In the genomic region with DNA sequence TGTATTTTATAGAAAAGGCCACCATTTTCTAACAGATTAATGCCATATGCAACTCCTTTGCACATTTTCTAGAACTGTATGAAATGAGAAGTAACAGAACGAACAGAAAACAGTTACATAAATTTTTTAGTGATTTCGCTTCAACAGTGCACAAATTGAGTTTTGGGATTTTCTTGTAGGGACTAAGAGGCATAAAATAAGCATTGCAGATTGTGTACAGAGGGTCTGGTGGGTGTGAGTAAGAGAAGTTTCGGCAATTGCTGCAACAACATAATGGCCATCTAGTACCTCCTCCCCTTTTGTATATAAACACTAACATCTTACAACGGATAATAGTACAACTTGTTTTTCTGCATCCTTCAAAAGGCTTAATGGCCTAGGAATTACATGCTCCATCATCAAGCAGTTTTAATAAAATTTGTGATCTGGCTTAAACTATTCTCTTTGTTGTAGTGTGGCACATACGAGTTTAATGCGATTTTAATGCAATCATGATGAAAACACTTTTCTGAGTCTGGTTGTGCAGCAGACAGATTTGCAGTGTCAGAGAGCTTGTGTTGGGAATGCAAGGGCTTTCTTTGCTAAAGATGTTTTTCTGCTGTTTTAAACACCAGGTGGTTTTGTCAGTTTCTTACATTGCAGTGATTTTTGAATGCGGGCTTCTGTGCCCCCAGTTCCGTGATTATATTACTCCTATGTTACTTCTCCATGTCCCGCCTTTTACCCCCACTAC, we compare ENCODE assay signal across 1 cellular context.
TF ChIP-seq lines count a peak whose summit lies in the region.

No MANE protein-coding gene starts in this region.

TF ChIP-seq in GM23338, 12 proteins besides CTCF, POLR2A, EP300 and RAD21 (continued from another document):
- TF ChIP-seq, protein P1, sequence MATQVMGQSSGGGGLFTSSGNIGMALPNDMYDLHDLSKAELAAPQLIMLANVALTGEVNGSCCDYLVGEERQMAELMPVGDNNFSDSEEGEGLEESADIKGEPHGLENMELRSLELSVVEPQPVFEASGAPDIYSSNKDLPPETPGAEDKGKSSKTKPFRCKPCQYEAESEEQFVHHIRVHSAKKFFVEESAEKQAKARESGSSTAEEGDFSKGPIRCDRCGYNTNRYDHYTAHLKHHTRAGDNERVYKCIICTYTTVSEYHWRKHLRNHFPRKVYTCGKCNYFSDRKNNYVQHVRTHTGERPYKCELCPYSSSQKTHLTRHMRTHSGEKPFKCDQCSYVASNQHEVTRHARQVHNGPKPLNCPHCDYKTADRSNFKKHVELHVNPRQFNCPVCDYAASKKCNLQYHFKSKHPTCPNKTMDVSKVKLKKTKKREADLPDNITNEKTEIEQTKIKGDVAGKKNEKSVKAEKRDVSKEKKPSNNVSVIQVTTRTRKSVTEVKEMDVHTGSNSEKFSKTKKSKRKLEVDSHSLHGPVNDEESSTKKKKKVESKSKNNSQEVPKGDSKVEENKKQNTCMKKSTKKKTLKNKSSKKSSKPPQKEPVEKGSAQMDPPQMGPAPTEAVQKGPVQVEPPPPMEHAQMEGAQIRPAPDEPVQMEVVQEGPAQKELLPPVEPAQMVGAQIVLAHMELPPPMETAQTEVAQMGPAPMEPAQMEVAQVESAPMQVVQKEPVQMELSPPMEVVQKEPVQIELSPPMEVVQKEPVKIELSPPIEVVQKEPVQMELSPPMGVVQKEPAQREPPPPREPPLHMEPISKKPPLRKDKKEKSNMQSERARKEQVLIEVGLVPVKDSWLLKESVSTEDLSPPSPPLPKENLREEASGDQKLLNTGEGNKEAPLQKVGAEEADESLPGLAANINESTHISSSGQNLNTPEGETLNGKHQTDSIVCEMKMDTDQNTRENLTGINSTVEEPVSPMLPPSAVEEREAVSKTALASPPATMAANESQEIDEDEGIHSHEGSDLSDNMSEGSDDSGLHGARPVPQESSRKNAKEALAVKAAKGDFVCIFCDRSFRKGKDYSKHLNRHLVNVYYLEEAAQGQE (IDR thresholded peaks at IDR 0.05; ENCODE audit: unreplicated experiment), result no peak
- TF ChIP-seq ZNF331 (CRISPR knock-in tag; IDR thresholded peaks at IDR 0.05; ENCODE audit: low read depth) (no peak), NANOG (IDR thresholded peaks at IDR 0.05; ENCODE audit: borderline replicate concordance) (no peak), POLR2AphosphoS5 (IDR thresholded peaks at IDR 0.05; ENCODE audit: low read depth) (no peak), JUNB (IDR thresholded peaks at IDR 0.05; ENCODE audit: unreplicated experiment) (no peak)
- TF ChIP-seq, protein P2, sequence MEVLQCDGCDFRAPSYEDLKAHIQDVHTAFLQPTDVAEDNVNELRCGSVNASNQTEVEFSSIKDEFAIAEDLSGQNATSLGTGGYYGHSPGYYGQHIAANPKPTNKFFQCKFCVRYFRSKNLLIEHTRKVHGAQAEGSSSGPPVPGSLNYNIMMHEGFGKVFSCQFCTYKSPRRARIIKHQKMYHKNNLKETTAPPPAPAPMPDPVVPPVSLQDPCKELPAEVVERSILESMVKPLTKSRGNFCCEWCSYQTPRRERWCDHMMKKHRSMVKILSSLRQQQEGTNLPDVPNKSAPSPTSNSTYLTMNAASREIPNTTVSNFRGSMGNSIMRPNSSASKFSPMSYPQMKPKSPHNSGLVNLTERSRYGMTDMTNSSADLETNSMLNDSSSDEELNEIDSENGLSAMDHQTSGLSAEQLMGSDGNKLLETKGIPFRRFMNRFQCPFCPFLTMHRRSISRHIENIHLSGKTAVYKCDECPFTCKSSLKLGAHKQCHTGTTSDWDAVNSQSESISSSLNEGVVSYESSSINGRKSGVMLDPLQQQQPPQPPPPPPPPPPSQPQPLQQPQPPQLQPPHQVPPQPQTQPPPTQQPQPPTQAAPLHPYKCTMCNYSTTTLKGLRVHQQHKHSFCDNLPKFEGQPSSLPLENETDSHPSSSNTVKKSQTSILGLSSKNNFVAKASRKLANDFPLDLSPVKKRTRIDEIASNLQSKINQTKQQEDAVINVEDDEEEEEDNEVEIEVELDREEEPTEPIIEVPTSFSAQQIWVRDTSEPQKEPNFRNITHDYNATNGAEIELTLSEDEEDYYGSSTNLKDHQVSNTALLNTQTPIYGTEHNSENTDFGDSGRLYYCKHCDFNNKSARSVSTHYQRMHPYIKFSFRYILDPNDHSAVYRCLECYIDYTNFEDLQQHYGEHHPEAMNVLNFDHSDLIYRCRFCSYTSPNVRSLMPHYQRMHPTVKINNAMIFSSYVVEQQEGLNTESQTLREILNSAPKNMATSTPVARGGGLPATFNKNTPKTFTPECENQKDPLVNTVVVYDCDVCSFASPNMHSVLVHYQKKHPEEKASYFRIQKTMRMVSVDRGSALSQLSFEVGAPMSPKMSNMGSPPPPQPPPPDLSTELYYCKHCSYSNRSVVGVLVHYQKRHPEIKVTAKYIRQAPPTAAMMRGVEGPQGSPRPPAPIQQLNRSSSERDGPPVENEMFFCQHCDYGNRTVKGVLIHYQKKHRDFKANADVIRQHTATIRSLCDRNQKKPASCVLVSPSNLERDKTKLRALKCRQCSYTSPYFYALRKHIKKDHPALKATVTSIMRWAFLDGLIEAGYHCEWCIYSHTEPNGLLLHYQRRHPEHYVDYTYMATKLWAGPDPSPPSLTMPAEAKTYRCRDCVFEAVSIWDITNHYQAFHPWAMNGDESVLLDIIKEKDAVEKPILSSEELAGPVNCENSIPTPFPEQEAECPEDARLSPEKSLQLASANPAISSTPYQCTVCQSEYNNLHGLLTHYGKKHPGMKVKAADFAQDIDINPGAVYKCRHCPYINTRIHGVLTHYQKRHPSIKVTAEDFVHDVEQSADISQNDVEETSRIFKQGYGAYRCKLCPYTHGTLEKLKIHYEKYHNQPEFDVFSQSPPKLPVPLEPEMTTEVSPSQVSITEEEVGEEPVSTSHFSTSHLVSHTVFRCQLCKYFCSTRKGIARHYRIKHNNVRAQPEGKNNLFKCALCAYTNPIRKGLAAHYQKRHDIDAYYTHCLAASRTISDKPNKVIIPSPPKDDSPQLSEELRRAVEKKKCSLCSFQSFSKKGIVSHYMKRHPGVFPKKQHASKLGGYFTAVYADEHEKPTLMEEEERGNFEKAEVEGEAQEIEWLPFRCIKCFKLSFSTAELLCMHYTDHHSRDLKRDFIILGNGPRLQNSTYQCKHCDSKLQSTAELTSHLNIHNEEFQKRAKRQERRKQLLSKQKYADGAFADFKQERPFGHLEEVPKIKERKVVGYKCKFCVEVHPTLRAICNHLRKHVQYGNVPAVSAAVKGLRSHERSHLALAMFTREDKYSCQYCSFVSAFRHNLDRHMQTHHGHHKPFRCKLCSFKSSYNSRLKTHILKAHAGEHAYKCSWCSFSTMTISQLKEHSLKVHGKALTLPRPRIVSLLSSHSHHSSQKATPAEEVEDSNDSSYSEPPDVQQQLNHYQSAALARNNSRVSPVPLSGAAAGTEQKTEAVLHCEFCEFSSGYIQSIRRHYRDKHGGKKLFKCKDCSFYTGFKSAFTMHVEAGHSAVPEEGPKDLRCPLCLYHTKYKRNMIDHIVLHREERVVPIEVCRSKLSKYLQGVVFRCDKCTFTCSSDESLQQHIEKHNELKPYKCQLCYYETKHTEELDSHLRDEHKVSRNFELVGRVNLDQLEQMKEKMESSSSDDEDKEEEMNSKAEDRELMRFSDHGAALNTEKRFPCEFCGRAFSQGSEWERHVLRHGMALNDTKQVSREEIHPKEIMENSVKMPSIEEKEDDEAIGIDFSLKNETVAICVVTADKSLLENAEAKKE (CRISPR knock-in tag; IDR thresholded peaks at IDR 0.05), result no peak
